In the genomic region with DNA sequence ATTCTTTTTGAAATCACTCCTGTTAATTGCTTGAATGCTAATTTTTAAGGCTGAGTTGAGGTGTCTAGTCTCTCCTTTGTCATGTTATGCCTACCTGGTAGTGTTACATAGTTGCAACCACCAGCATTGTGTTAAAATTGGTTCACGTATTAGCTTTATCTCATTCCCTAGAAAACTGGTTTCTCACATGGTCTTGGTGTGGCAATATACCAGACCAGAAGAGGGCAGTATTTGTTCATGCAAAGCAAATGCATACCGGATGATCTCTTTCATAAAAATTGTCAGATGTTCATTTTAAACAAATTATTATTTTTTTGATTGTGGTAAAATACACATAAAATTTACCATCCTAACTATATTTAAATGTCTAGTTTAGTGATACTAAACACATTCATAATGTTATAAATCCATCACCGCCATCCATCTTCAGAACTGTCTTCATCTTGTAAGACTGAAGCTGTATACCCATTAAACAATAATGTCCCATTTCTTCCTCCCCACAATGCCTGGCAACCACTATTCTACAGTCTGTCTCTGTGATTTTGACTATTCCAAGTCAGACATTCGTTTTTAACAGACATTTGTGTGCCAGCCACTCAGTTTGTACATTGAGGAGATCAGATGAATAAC, we compare ENCODE assay signal across 8 cellular contexts.
DNase-seq lines count a peak whose midpoint lies in the region; ATAC-seq and TF ChIP-seq lines count a peak whose summit lies in the region.

No MANE protein-coding gene starts in this region.

- WGBS in hepatocyte (ENCODE audit: low lambda C conversion rate, missing lambda C conversion rate), result 62% methylated on average over 4 of the region's 4 CpGs

- no peaks in the 10 kb centered on the region for H3K4me1 ChIP-seq in hepatocyte (ENCODE audit: insufficient read depth)
- no peaks in the 10 kb centered on the region for H3K4me1 ChIP-seq in thoracic aorta (ENCODE audit: control insufficient read depth in 1 of 2, low read depth in 2 of 2)

- TF ChIP-seq CTCF in GM06990 (IDR thresholded peaks at IDR 0.05; ENCODE audit: insufficient read depth, low read length, poor library complexity, severe bottlenecking) (peak; percentile 71), hepatocyte (IDR thresholded peaks at IDR 0.05; ENCODE audit: poor library complexity) (peak; percentile 74), thoracic aorta (IDR thresholded peaks at IDR 0.05) (peak; percentile 40)

- no peaks in the 10 kb centered on the region for H3K9me3 Mint-ChIP-seq in activated CD8-positive, alpha-beta T cell treated with anti-CD3 and anti-CD28 coated beads, Interleukin-2, amount 10 ng/mL, durations not matched to agents 7 days and 5 days (ENCODE audit: insufficient read depth)

- H3K9me2 ChIP-seq in hepatocyte (replicated peaks; ENCODE audit: insufficient read depth), result no peaks in the 10 kb centered on the region

- H3K27me3 Mint-ChIP-seq in activated CD8-positive, alpha-beta T cell treated with anti-CD3 and anti-CD28 coated beads, Interleukin-2, amount 10 ng/mL, durations not matched to agents 7 days and 5 days (ENCODE audit: low read depth), result no peaks in the 10 kb centered on the region

- CTCF ChIA-PET in activated CD8-positive, alpha-beta T cell treated with anti-CD3 and anti-CD28 coated beads, Interleukin-2, amount 10 ng/mL, durations not matched to agents 7 days and 5 days (lab: Charles Lee), result interaction anchor here (0.6 to 5.1 kb wide), 26 partner anchors 8 to 187 kb away, joined by 3 to 66 read pairs (median 4); a partner anchor contains a TSS

- DNase-seq in AG08395 (ENCODE audit: low spot score), result peak; percentile 49
- no peak for DNase-seq in GM06990 (ENCODE audit: extremely low read depth, insufficient read length)
- peak; percentile 44 for DNase-seq in NCI-H2029 treated with DMSO at 0.1 percent for 48 hours (lab: John Stamatoyannopoulos, UW)
- DNase-seq in activated CD8-positive, alpha-beta T cell treated with anti-CD3 and anti-CD28 coated beads, Interleukin-2, amount 10 ng/mL, durations not matched to agents 7 days and 5 days, result peak; percentile 49
- DNase-seq in hepatocyte (ENCODE audit: low spot score), result peak; percentile 66
- no peak for DNase-seq in thoracic aorta (ENCODE audit: low spot score)
- no peak for DNase-seq in C1 segment of cervical spinal cord (lab: John Stamatoyannopoulos, UW)

- no peaks in the 10 kb centered on the region for H4K20me1 ChIP-seq in hepatocyte (ENCODE audit: insufficient read depth, poor library complexity, severe bottlenecking)

- peaks cover 1% of the 10 kb centered on the region for H3K36me3 Mint-ChIP-seq in activated CD8-positive, alpha-beta T cell treated with anti-CD3 and anti-CD28 coated beads, Interleukin-2, amount 10 ng/mL, durations not matched to agents 7 days and 5 days (ENCODE audit: low read depth)

- ATAC-seq in activated CD8-positive, alpha-beta T cell treated with anti-CD3 and anti-CD28 coated beads, Interleukin-2, amount 10 ng/mL, durations not matched to agents 7 days and 5 days, result no peak
- ATAC-seq in thoracic aorta (ENCODE audit: insufficient number of reproducible peaks, low FRiP score, low read depth), result no peak
- no peak for ATAC-seq in HG03139 (IDR thresholded peaks at IDR 0.05; ENCODE audit: unreplicated experiment)

- H3K36me3 ChIP-seq in GM06990 (ENCODE audit: control insufficient read depth, insufficient read depth, low read length), result no peaks in the 10 kb centered on the region
- H3K36me3 ChIP-seq in hepatocyte (replicated peaks; ENCODE audit: insufficient read depth, low read depth), result no peaks in the 10 kb centered on the region
- H3K36me3 ChIP-seq in thoracic aorta, result peaks cover 9% of the 10 kb centered on the region

- POLR2A ChIA-PET in activated CD8-positive, alpha-beta T cell treated with anti-CD3 and anti-CD28 coated beads, Interleukin-2, amount 10 ng/mL, durations not matched to agents 7 days and 5 days (lab: Charles Lee), result no interaction called here

- H3K9me3 ChIP-seq in hepatocyte (ENCODE audit: low read depth), result no peaks in the 10 kb centered on the region
- H3K9me3 ChIP-seq in thoracic aorta, result no peaks in the 10 kb centered on the region

- no peak overlapping the region for H3K27ac Mint-ChIP-seq in activated CD8-positive, alpha-beta T cell treated with anti-CD3 and anti-CD28 coated beads, Interleukin-2, amount 10 ng/mL, durations not matched to agents 7 days and 5 days

- H3K4me3 ChIP-seq in GM06990 (replicated peaks; ENCODE audit: low read depth, low read length), result no peak overlapping the region
- H3K4me3 ChIP-seq in hepatocyte, result no peak overlapping the region
- H3K4me3 ChIP-seq in thoracic aorta, result no peak overlapping the region

- H3K79me2 ChIP-seq in hepatocyte, result no peaks in the 10 kb centered on the region

- H3K4me2 ChIP-seq in hepatocyte, result no peak overlapping the region

- H3K4me3 Mint-ChIP-seq in activated CD8-positive, alpha-beta T cell treated with anti-CD3 and anti-CD28 coated beads, Interleukin-2, amount 10 ng/mL, durations not matched to agents 7 days and 5 days, result no peak overlapping the region

- no peak overlapping the region for H2AFZ ChIP-seq in hepatocyte

- H3K27me3 ChIP-seq in GM06990 (replicated peaks; ENCODE audit: control insufficient read depth, insufficient read depth, low read length) (no peaks in the 10 kb centered on the region), hepatocyte (no peaks in the 10 kb centered on the region), thoracic aorta (replicated peaks; ENCODE audit: insufficient read depth) (no peaks in the 10 kb centered on the region)

- no peaks in the 10 kb centered on the region for H3K4me1 Mint-ChIP-seq in activated CD8-positive, alpha-beta T cell treated with anti-CD3 and anti-CD28 coated beads, Interleukin-2, amount 10 ng/mL, durations not matched to agents 7 days and 5 days (ENCODE audit: low read depth)

- no peak overlapping the region for H3K27ac ChIP-seq in hepatocyte
- no peak overlapping the region for H3K27ac ChIP-seq in thoracic aorta

Comparison
In these comparisons a context has a peak if more than half of its experiments do, and no peak if none do; other contexts are left out.
1. DNase-seq: peak in AG08395 (single experiment), NCI-H2029 treated with DMSO at 0.1 percent for 48 hours (single experiment), activated CD8-positive, alpha-beta T cell treated with anti-CD3 and anti-CD28 coated beads, Interleukin-2, amount 10 ng/mL, durations not matched to agents 7 days and 5 days (single experiment) and hepatocyte (single experiment); none in GM06990 (single experiment), thoracic aorta (single experiment) and C1 segment of cervical spinal cord (0 of 14).
2. Peak in every context shown above with its lines, with median percentiles within 50 percentile points of each other: CTCF ChIP-seq.